Comparison of ENCODE assay signal across 8 cellular contexts in genomic region chrX:48957827-48958634, GRCh38.
DNase-seq lines count a peak whose midpoint lies in the region; ATAC-seq, FAIRE-seq and TF ChIP-seq lines count a peak whose summit lies in the region.

No MANE protein-coding gene starts in this region.

- ATAC-seq in GM19035 (IDR thresholded peaks at IDR 0.05; ENCODE audit: unreplicated experiment) (peak; percentile 79), HG03342 (IDR thresholded peaks at IDR 0.05; ENCODE audit: unreplicated experiment) (peak; percentile 82)
- ATAC-seq in central memory CD8-positive, alpha-beta T cell (replicated peaks; ENCODE audit: extremely low read depth, poor library complexity, severe bottlenecking), result peak; percentile 80

- peaks cover 27% of the 10 kb centered on the region for H3K4me1 Mint-ChIP-seq in central memory CD8-positive, alpha-beta T cell

- TF ChIP-seq CTCF in AG09319 (IDR thresholded peaks at IDR 0.05; ENCODE audit: low read depth, low read length), result no peak

- H3K27me3 Mint-ChIP-seq in central memory CD8-positive, alpha-beta T cell, result no peaks in the 10 kb centered on the region

- H3K9me3 Mint-ChIP-seq in central memory CD8-positive, alpha-beta T cell, result no peaks in the 10 kb centered on the region

- DNase-seq in AG09319 (ENCODE audit: extremely low read depth, low read depth) (peak; percentile 97), NCI-H345 treated with DMSO at 0.1 percent for 48 hours (lab: John Stamatoyannopoulos, UW; ENCODE audit: unreplicated experiment) (peak; percentile 91)
- DNase-seq in activated CD4-positive, CD25-positive, alpha-beta regulatory T cell treated with anti-CD3 and anti-CD28 coated beads, Interleukin-2, amount 50 U/mL, for 16 hours (ENCODE audit: low read depth, low spot score), result peak; percentile 86
- DNase-seq in central memory CD8-positive, alpha-beta T cell (ENCODE audit: low spot score in 2 of 2), result peak; percentile 82 to 93
- peak; percentile 78 to 83 for DNase-seq in stimulated activated CD4-positive, alpha-beta T cell treated with anti-CD3 and anti-CD28 coated beads, Interleukin-12 subunit alpha, Interleukin-12 subunit beta, amount 100 ng/mL, for 24 hours (ENCODE audit: low read depth in 2 of 2)

- peaks cover 34% of the 10 kb centered on the region for H3K36me3 Mint-ChIP-seq in central memory CD8-positive, alpha-beta T cell (ENCODE audit: insufficient read depth)

- peak; percentile 91 for FAIRE-seq in islet of Langerhans (lab: Jason Lieb, UNC)

- H3K27ac Mint-ChIP-seq in central memory CD8-positive, alpha-beta T cell (ENCODE audit: low read depth), result peak overlapping the region; percentile 100

- peak overlapping the region; percentile 96 for H3K4me3 Mint-ChIP-seq in central memory CD8-positive, alpha-beta T cell

Comparison
In these comparisons a context has a peak if more than half of its experiments do, and no peak if none do; other contexts are left out.
1. Peak in every context shown above with its lines: DNase-seq and ATAC-seq.